1 cellular context compared by ENCODE assay signal in the genomic region with DNA sequence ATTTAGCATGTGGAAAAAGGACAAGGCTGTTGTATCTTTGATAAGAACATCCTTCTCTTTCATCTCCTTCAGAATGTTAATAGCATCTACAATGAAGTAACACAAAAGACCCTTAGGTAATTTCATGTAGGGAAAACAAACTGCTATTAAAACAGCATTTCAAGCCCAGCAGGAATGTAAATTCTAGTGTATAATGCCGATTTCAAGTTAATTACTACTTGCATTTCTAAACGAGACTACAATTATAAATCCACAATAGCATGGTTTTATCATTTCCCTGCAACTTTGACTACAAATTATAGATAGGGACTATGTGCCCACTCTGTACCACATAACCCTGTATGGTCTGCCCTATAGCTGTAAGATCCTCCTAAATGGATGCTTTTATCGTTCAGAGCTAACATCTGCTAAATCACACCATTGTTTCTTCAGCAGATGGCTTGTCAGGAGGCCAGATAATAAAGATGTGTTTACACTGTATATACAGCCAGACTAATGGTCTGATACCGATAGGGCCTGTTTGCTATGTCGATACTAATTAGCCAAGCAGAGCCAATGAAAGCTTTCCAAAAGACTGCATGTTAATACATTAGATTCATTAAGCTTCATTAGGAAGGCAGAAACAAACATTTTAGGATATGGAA.
TF ChIP-seq lines count a peak whose summit lies in the region.

No MANE protein-coding gene starts in this region.

TF ChIP-seq in WTC11, 78 proteins besides CTCF, POLR2A, EP300 and RAD21 (continued from another document):
- TF ChIP-seq, protein P1, sequence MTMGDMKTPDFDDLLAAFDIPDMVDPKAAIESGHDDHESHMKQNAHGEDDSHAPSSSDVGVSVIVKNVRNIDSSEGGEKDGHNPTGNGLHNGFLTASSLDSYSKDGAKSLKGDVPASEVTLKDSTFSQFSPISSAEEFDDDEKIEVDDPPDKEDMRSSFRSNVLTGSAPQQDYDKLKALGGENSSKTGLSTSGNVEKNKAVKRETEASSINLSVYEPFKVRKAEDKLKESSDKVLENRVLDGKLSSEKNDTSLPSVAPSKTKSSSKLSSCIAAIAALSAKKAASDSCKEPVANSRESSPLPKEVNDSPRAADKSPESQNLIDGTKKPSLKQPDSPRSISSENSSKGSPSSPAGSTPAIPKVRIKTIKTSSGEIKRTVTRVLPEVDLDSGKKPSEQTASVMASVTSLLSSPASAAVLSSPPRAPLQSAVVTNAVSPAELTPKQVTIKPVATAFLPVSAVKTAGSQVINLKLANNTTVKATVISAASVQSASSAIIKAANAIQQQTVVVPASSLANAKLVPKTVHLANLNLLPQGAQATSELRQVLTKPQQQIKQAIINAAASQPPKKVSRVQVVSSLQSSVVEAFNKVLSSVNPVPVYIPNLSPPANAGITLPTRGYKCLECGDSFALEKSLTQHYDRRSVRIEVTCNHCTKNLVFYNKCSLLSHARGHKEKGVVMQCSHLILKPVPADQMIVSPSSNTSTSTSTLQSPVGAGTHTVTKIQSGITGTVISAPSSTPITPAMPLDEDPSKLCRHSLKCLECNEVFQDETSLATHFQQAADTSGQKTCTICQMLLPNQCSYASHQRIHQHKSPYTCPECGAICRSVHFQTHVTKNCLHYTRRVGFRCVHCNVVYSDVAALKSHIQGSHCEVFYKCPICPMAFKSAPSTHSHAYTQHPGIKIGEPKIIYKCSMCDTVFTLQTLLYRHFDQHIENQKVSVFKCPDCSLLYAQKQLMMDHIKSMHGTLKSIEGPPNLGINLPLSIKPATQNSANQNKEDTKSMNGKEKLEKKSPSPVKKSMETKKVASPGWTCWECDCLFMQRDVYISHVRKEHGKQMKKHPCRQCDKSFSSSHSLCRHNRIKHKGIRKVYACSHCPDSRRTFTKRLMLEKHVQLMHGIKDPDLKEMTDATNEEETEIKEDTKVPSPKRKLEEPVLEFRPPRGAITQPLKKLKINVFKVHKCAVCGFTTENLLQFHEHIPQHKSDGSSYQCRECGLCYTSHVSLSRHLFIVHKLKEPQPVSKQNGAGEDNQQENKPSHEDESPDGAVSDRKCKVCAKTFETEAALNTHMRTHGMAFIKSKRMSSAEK (CRISPR knock-in tag; IDR thresholded peaks at IDR 0.05; ENCODE audit: borderline replicate concordance): no peak
